In genomic region chr7:111056371-111056770, GRCh38 we compare ENCODE assay signal across 31 cellular contexts.
"Had no signal": no experiment of that assay in that cellular context is flagged by ENCODE, and none has a peak within 500 bp of the region (broad histone marks: within the 10 kb centered on the region; RNA-seq: fewer than 3 reads in every experiment).

No MANE protein-coding gene starts in this region.

- H2AFZ ChIP-seq: neural progenitor cell, parathyroid adenoma had no signal

- H3K79me2 ChIP-seq: parathyroid adenoma had no signal

- ATAC-seq: naive thymus-derived CD8-positive, alpha-beta T cell; natural killer cell treated with Interleukin-12 subunit alpha and Interleukin-12 subunit beta and Interleukin-15 and Interleukin-18, amount 100 ng/mL, for 72 hours; psoas muscle; right cardiac atrium; sciatic nerve; stimulated activated memory B cell treated with anti-CD40 and anti-IgM and Interleukin-4, amounts not matched to agents 10 μg/mL and 1 μg/mL and 100 μg/mL, for 72 hours; stimulated activated naive CD8-positive, alpha-beta T cell treated with anti-CD3 and anti-CD28 coated beads, Interleukin-15, amount 100 ng/mL, for 72 hours; stimulated activated naive CD8-positive, alpha-beta T cell treated with anti-CD3 and anti-CD28 coated beads, Interleukin-15, Interleukin-2, amounts not matched to agents 100 U/mL and 50 U/mL, for 24 hours; upper lobe of right lung had no signal

- H3K9me3 Mint-ChIP-seq: stimulated activated memory B cell treated with anti-CD40 and anti-IgM and Interleukin-4, amounts not matched to agents 10 μg/mL and 1 μg/mL and 100 μg/mL, for 72 hours; type B pancreatic cell had no signal

- H3K27ac ChIP-seq: neural progenitor cell, ovary, parathyroid adenoma, psoas muscle, skin epidermis, spleen, suprapubic skin, testis, tibial artery, transverse colon, upper lobe of right lung, uterus had no signal

- DNase-seq: naive thymus-derived CD8-positive, alpha-beta T cell; occipital lobe; ovary; posterior cingulate gyrus; psoas muscle; right cardiac atrium; spleen; stimulated activated CD4-positive, alpha-beta T cell treated with anti-CD3 and anti-CD28 coated beads, Interleukin-12 subunit alpha, Interleukin-12 subunit beta, amount 100 ng/mL, for 4 hours; stimulated activated CD4-positive, alpha-beta T cell treated with anti-CD3 and anti-CD28 coated beads, Interleukin-1b, Interleukin-23, amount 100 ng/mL, for 48 hours; stimulated activated CD4-positive, alpha-beta T cell treated with anti-CD3 and anti-CD28 coated beads, Interleukin-4, amount 100 ng/mL, for 1 hour; stimulated activated CD4-positive, alpha-beta T cell treated with anti-CD3 and anti-CD28 coated beads, Interleukin-4, amount 100 ng/mL, for 4 hours; stimulated activated CD8-positive, alpha-beta memory T cell treated with anti-CD3 and anti-CD28 coated beads, Interleukin-4, amount 100 ng/mL, for 48 hours; stimulated activated naive CD4-positive, alpha-beta T cell; stimulated activated naive CD8-positive, alpha-beta T cell treated with anti-CD3 and anti-CD28 coated beads, Interleukin-15, amount 100 ng/mL, for 72 hours; stimulated activated naive CD8-positive, alpha-beta T cell treated with anti-CD3 and anti-CD28 coated beads, Interleukin-15, Interleukin-2, amounts not matched to agents 100 U/mL and 50 U/mL, for 24 hours; substantia nigra; testis; tibial artery; transverse colon; upper lobe of right lung; uterus had no signal

- H3K4me1 ChIP-seq: neural progenitor cell, parathyroid adenoma, spleen, suprapubic skin, testis, tibial artery, transverse colon, upper lobe of right lung, uterus had no signal

- H3K27ac Mint-ChIP-seq: natural killer cell treated with Interleukin-12 subunit alpha and Interleukin-12 subunit beta and Interleukin-15 and Interleukin-18, amount 100 ng/mL, for 72 hours; neural progenitor cell; progenitor cell of endocrine pancreas; stimulated activated memory B cell treated with anti-CD40 and anti-IgM and Interleukin-4, amounts not matched to agents 10 μg/mL and 1 μg/mL and 100 μg/mL, for 72 hours; stimulated activated naive CD8-positive, alpha-beta T cell treated with anti-CD3 and anti-CD28 coated beads, Interleukin-15, amount 100 ng/mL, for 72 hours; type B pancreatic cell had no signal

- H3K36me3 Mint-ChIP-seq: neural progenitor cell, type B pancreatic cell had no signal

- H3K4me3 Mint-ChIP-seq: natural killer cell treated with Interleukin-12 subunit alpha and Interleukin-12 subunit beta and Interleukin-15 and Interleukin-18, amount 100 ng/mL, for 72 hours; neural progenitor cell; stimulated activated memory B cell treated with anti-CD40 and anti-IgM and Interleukin-4, amounts not matched to agents 10 μg/mL and 1 μg/mL and 100 μg/mL, for 72 hours; stimulated activated naive CD8-positive, alpha-beta T cell treated with anti-CD3 and anti-CD28 coated beads, Interleukin-15, amount 100 ng/mL, for 72 hours; type B pancreatic cell had no signal

- H3K36me3 ChIP-seq: neural progenitor cell, ovary, spleen, suprapubic skin, tibial artery, transverse colon, upper lobe of right lung, uterus had no signal

- H3K4me1 Mint-ChIP-seq: stimulated activated memory B cell treated with anti-CD40 and anti-IgM and Interleukin-4, amounts not matched to agents 10 μg/mL and 1 μg/mL and 100 μg/mL, for 72 hours had no signal

- H3K4me3 ChIP-seq: neural progenitor cell, ovary, psoas muscle, skin epidermis, smooth muscle cell, spleen, suprapubic skin, testis, tibial artery, transverse colon, upper lobe of right lung, uterus had no signal

- H3K27me3 Mint-ChIP-seq: naive thymus-derived CD8-positive, alpha-beta T cell; natural killer cell treated with Interleukin-12 subunit alpha and Interleukin-12 subunit beta and Interleukin-15 and Interleukin-18, amount 100 ng/mL, for 72 hours; progenitor cell of endocrine pancreas; stimulated activated memory B cell treated with anti-CD40 and anti-IgM and Interleukin-4, amounts not matched to agents 10 μg/mL and 1 μg/mL and 100 μg/mL, for 72 hours; stimulated activated naive CD8-positive, alpha-beta T cell treated with anti-CD3 and anti-CD28 coated beads, Interleukin-15, amount 100 ng/mL, for 72 hours; type B pancreatic cell had no signal

- H3K9me3 ChIP-seq: ovary, psoas muscle, spleen, suprapubic skin, testis, tibial artery, transverse colon, upper lobe of right lung, uterus had no signal

- H3K4me2 ChIP-seq: neural progenitor cell, smooth muscle cell had no signal

- H3K9ac ChIP-seq: neural progenitor cell, parathyroid adenoma had no signal

- H3K27me3 ChIP-seq: neural progenitor cell, ovary, spleen, suprapubic skin, testis, tibial artery, transverse colon, upper lobe of right lung, uterus had no signal
